1 cellular context compared by ENCODE assay signal in the genomic region with DNA sequence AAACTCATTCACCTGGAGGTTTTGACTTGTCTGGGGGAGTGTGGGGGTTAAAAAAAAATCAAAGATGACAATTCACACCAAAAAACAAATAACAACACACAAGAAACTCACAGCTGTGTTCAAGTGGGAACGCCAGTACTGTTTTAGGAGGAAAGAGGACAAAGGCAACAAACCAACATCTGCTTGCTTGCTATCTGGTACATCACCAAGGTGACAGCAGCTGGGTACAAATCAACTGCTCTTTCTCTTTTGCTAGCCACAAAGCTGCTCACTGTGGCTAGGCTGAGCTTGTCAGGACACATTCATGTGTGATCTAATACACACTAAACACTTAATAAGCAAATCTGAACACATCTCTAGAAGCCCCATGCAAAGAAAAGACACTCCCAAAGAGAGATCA.
TF ChIP-seq lines count a peak whose summit lies in the region.

No MANE protein-coding gene starts in this region.

TF ChIP-seq in GM12878, 131 proteins besides CTCF, POLR2A, EP300 and RAD21 (continued from another document):
- TF ChIP-seq BHLHE40 (IDR thresholded peaks at IDR 0.05; ENCODE audit: borderline replicate concordance in 1 of 2, low read depth in 2 of 2, low read length in 1 of 2) (peak in 1 of 2 experiments; percentile 42; a peak in 1 of 4 replicates), NFIC (IDR thresholded peaks at IDR 0.05; ENCODE audit: low read depth, low read length) (peak; percentile 43; the same call in 1 of the 2 replicates), STAT1 (conservative IDR thresholded peaks at IDR 0.05) (no peak), TCF7 (IDR thresholded peaks at IDR 0.05; ENCODE audit: borderline replicate concordance) (no peak), YBX1 (IDR thresholded peaks at IDR 0.05) (no peak), TARDBP (IDR thresholded peaks at IDR 0.05; ENCODE audit: borderline replicate concordance) (no peak), IKZF2 (IDR thresholded peaks at IDR 0.05) (peak; percentile 71 to 72), HDAC6 (IDR thresholded peaks at IDR 0.05; ENCODE audit: unreplicated experiment) (no peak), POLR2AphosphoS5 (IDR thresholded peaks at IDR 0.05; ENCODE audit: low read length) (no peak), ZNF384 (IDR thresholded peaks at IDR 0.05; ENCODE audit: borderline replicate concordance, low read depth, low read length) (peak; percentile 36; the same call in 1 of the 2 replicates), RUNX3 (IDR thresholded peaks at IDR 0.05; ENCODE audit: low read length) (peak; percentile 93), DPF2 (IDR thresholded peaks at IDR 0.05) (no peak), ZNF207 (IDR thresholded peaks at IDR 0.05; ENCODE audit: borderline replicate concordance) (no peak), PAX8 (IDR thresholded peaks at IDR 0.05) (no peak), CREB1 (IDR thresholded peaks at IDR 0.05; ENCODE audit: low read depth) (no peak)
- TF ChIP-seq, protein P1, sequence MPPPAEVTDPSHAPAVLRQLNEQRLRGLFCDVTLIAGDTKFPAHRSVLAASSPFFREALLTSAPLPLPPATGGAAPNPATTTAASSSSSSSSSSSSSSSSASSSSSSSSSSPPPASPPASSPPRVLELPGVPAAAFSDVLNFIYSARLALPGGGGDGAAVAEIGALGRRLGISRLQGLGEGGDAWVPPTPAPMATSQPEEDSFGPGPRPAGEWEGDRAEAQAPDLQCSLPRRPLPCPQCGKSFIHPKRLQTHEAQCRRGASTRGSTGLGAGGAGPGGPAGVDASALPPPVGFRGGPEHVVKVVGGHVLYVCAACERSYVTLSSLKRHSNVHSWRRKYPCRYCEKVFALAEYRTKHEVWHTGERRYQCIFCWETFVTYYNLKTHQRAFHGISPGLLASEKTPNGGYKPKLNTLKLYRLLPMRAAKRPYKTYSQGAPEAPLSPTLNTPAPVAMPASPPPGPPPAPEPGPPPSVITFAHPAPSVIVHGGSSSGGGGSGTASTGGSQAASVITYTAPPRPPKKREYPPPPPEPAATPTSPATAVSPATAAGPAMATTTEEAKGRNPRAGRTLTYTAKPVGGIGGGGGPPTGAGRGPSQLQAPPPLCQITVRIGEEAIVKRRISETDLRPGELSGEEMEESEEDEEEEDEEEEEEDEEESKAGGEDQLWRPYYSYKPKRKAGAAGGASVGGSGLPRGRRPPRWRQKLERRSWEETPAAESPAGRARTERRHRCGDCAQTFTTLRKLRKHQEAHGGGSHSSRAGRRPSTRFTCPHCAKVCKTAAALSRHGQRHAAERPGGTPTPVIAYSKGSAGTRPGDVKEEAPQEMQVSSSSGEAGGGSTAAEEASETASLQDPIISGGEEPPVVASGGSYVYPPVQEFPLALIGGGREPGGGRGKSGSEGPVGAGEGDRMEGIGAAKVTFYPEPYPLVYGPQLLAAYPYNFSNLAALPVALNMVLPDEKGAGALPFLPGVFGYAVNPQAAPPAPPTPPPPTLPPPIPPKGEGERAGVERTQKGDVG (CRISPR knock-in tag; IDR thresholded peaks at IDR 0.05), result no peak
- TF ChIP-seq, protein P2, sequence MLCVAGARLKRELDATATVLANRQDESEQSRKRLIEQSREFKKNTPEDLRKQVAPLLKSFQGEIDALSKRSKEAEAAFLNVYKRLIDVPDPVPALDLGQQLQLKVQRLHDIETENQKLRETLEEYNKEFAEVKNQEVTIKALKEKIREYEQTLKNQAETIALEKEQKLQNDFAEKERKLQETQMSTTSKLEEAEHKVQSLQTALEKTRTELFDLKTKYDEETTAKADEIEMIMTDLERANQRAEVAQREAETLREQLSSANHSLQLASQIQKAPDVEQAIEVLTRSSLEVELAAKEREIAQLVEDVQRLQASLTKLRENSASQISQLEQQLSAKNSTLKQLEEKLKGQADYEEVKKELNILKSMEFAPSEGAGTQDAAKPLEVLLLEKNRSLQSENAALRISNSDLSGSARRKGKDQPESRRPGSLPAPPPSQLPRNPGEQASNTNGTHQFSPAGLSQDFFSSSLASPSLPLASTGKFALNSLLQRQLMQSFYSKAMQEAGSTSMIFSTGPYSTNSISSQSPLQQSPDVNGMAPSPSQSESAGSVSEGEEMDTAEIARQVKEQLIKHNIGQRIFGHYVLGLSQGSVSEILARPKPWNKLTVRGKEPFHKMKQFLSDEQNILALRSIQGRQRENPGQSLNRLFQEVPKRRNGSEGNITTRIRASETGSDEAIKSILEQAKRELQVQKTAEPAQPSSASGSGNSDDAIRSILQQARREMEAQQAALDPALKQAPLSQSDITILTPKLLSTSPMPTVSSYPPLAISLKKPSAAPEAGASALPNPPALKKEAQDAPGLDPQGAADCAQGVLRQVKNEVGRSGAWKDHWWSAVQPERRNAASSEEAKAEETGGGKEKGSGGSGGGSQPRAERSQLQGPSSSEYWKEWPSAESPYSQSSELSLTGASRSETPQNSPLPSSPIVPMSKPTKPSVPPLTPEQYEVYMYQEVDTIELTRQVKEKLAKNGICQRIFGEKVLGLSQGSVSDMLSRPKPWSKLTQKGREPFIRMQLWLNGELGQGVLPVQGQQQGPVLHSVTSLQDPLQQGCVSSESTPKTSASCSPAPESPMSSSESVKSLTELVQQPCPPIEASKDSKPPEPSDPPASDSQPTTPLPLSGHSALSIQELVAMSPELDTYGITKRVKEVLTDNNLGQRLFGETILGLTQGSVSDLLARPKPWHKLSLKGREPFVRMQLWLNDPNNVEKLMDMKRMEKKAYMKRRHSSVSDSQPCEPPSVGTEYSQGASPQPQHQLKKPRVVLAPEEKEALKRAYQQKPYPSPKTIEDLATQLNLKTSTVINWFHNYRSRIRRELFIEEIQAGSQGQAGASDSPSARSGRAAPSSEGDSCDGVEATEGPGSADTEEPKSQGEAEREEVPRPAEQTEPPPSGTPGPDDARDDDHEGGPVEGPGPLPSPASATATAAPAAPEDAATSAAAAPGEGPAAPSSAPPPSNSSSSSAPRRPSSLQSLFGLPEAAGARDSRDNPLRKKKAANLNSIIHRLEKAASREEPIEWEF (IDR thresholded peaks at IDR 0.05; ENCODE audit: insufficient replicate concordance, low read depth, low read length), result peak; percentile 57
- TF ChIP-seq, protein P3, sequence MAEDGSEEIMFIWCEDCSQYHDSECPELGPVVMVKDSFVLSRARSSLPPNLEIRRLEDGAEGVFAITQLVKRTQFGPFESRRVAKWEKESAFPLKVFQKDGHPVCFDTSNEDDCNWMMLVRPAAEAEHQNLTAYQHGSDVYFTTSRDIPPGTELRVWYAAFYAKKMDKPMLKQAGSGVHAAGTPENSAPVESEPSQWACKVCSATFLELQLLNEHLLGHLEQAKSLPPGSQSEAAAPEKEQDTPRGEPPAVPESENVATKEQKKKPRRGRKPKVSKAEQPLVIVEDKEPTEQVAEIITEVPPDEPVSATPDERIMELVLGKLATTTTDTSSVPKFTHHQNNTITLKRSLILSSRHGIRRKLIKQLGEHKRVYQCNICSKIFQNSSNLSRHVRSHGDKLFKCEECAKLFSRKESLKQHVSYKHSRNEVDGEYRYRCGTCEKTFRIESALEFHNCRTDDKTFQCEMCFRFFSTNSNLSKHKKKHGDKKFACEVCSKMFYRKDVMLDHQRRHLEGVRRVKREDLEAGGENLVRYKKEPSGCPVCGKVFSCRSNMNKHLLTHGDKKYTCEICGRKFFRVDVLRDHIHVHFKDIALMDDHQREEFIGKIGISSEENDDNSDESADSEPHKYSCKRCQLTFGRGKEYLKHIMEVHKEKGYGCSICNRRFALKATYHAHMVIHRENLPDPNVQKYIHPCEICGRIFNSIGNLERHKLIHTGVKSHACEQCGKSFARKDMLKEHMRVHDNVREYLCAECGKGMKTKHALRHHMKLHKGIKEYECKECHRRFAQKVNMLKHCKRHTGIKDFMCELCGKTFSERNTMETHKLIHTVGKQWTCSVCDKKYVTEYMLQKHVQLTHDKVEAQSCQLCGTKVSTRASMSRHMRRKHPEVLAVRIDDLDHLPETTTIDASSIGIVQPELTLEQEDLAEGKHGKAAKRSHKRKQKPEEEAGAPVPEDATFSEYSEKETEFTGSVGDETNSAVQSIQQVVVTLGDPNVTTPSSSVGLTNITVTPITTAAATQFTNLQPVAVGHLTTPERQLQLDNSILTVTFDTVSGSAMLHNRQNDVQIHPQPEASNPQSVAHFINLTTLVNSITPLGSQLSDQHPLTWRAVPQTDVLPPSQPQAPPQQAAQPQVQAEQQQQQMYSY (CRISPR knock-in tag; IDR thresholded peaks at IDR 0.05), result no peak
- TF ChIP-seq, protein P4, sequence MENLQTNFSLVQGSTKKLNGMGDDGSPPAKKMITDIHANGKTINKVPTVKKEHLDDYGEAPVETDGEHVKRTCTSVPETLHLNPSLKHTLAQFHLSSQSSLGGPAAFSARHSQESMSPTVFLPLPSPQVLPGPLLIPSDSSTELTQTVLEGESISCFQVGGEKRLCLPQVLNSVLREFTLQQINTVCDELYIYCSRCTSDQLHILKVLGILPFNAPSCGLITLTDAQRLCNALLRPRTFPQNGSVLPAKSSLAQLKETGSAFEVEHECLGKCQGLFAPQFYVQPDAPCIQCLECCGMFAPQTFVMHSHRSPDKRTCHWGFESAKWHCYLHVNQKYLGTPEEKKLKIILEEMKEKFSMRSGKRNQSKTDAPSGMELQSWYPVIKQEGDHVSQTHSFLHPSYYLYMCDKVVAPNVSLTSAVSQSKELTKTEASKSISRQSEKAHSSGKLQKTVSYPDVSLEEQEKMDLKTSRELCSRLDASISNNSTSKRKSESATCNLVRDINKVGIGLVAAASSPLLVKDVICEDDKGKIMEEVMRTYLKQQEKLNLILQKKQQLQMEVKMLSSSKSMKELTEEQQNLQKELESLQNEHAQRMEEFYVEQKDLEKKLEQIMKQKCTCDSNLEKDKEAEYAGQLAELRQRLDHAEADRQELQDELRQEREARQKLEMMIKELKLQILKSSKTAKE (IDR thresholded peaks at IDR 0.05; ENCODE audit: low read depth, poor library complexity, severe bottlenecking), result peak; percentile 83
- TF ChIP-seq, protein P5, sequence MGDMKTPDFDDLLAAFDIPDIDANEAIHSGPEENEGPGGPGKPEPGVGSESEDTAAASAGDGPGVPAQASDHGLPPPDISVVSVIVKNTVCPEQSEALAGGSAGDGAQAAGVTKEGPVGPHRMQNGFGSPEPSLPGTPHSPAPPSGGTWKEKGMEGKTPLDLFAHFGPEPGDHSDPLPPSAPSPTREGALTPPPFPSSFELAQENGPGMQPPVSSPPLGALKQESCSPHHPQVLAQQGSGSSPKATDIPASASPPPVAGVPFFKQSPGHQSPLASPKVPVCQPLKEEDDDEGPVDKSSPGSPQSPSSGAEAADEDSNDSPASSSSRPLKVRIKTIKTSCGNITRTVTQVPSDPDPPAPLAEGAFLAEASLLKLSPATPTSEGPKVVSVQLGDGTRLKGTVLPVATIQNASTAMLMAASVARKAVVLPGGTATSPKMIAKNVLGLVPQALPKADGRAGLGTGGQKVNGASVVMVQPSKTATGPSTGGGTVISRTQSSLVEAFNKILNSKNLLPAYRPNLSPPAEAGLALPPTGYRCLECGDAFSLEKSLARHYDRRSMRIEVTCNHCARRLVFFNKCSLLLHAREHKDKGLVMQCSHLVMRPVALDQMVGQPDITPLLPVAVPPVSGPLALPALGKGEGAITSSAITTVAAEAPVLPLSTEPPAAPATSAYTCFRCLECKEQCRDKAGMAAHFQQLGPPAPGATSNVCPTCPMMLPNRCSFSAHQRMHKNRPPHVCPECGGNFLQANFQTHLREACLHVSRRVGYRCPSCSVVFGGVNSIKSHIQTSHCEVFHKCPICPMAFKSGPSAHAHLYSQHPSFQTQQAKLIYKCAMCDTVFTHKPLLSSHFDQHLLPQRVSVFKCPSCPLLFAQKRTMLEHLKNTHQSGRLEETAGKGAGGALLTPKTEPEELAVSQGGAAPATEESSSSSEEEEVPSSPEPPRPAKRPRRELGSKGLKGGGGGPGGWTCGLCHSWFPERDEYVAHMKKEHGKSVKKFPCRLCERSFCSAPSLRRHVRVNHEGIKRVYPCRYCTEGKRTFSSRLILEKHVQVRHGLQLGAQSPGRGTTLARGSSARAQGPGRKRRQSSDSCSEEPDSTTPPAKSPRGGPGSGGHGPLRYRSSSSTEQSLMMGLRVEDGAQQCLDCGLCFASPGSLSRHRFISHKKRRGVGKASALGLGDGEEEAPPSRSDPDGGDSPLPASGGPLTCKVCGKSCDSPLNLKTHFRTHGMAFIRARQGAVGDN (IDR thresholded peaks at IDR 0.05), result no peak
TF ChIP-seq in GM12878: peak in this region for 36.
